In genomic region chr11:71084306-71085012, GRCh38 we compare ENCODE assay signal across 28 cellular contexts.
"Had no signal": no experiment of that assay in that cellular context is flagged by ENCODE, and none has a peak within 500 bp of the region (broad histone marks: within the 10 kb centered on the region; RNA-seq: fewer than 3 reads in every experiment).

No MANE protein-coding gene starts in this region.

- DNase-seq: naive thymus-derived CD8-positive, alpha-beta T cell; nephron progenitor cell; occipital lobe; ovary; psoas muscle; right cardiac atrium; spleen; stimulated activated CD4-positive, alpha-beta T cell treated with anti-CD3 and anti-CD28 coated beads, Interleukin-12 subunit alpha, Interleukin-12 subunit beta, amount 100 ng/mL, for 4 hours; stimulated activated CD4-positive, alpha-beta T cell treated with anti-CD3 and anti-CD28 coated beads, Interleukin-1b, Interleukin-23, amount 100 ng/mL, for 48 hours; stimulated activated CD4-positive, alpha-beta T cell treated with anti-CD3 and anti-CD28 coated beads, Interleukin-4, amount 100 ng/mL, for 1 hour; stimulated activated CD4-positive, alpha-beta T cell treated with anti-CD3 and anti-CD28 coated beads, Interleukin-4, amount 100 ng/mL, for 4 hours; stimulated activated CD8-positive, alpha-beta memory T cell treated with anti-CD3 and anti-CD28 coated beads, Interleukin-4, amount 100 ng/mL, for 48 hours; stimulated activated naive CD4-positive, alpha-beta T cell; stimulated activated naive CD8-positive, alpha-beta T cell treated with anti-CD3 and anti-CD28 coated beads, Interleukin-15, amount 100 ng/mL, for 72 hours; stimulated activated naive CD8-positive, alpha-beta T cell treated with anti-CD3 and anti-CD28 coated beads, Interleukin-15, Interleukin-2, amounts not matched to agents 100 U/mL and 50 U/mL, for 24 hours; substantia nigra; testis; tibial artery; transverse colon; upper lobe of right lung; uterus had no signal

- H3K27me3 ChIP-seq: ovary, testis, transverse colon, upper lobe of right lung, uterus had no signal

- H3K9me3 ChIP-seq: ovary, psoas muscle, spleen, suprapubic skin, testis, tibial artery, transverse colon, upper lobe of right lung, uterus had no signal

- H3K79me2 ChIP-seq: parathyroid adenoma had no signal

- H3K4me3 ChIP-seq: ovary, psoas muscle, skin epidermis, smooth muscle cell, spleen, suprapubic skin, testis, tibial artery, transverse colon, upper lobe of right lung, uterus had no signal

- ATAC-seq: naive thymus-derived CD8-positive, alpha-beta T cell; natural killer cell treated with Interleukin-12 subunit alpha and Interleukin-12 subunit beta and Interleukin-15 and Interleukin-18, amount 100 ng/mL, for 72 hours; psoas muscle; right cardiac atrium; sciatic nerve; stimulated activated memory B cell treated with anti-CD40 and anti-IgM and Interleukin-4, amounts not matched to agents 10 μg/mL and 1 μg/mL and 100 μg/mL, for 72 hours; stimulated activated naive CD8-positive, alpha-beta T cell treated with anti-CD3 and anti-CD28 coated beads, Interleukin-15, amount 100 ng/mL, for 72 hours; stimulated activated naive CD8-positive, alpha-beta T cell treated with anti-CD3 and anti-CD28 coated beads, Interleukin-15, Interleukin-2, amounts not matched to agents 100 U/mL and 50 U/mL, for 24 hours; upper lobe of right lung had no signal

- H3K36me3 ChIP-seq: ovary, spleen, suprapubic skin, tibial artery, transverse colon, upper lobe of right lung, uterus had no signal

- H3K9ac ChIP-seq: parathyroid adenoma had no signal

- H3K4me1 ChIP-seq: parathyroid adenoma, psoas muscle, suprapubic skin, testis, tibial artery, transverse colon, upper lobe of right lung, uterus had no signal

- H2AFZ ChIP-seq: parathyroid adenoma had no signal

- H3K4me2 ChIP-seq: smooth muscle cell had no signal

- H3K27ac ChIP-seq: ovary, parathyroid adenoma, psoas muscle, skin epidermis, spleen, suprapubic skin, testis, tibial artery, transverse colon, upper lobe of right lung, uterus had no signal
